ENCODE assay signal across 22 cellular contexts in the genomic region with DNA sequence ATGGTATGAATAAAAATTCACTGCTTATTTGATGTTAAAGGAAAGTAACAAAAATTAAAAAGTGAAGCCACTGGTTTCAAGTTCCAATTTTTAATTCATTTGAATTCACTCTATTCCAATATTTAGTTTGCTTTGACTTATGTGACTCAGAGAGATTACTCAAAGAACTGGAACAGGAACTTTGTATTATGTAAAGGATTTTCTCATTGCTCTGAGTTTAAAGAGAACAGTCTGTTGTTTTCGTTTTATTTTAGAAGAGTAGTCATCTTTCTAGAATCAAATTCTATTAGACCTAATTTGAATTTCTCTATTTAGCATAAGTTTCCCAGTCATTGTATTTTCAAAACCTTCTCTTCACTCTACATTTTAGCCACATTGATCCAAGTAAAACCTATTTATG.
"Had no signal": no experiment of that assay in that cellular context is flagged by ENCODE, and none has a peak within 500 bp of the region (broad histone marks: within the 10 kb centered on the region; RNA-seq: fewer than 3 reads in every experiment).

No MANE protein-coding gene starts in this region.

- H3K4me3 ChIP-seq: dorsolateral prefrontal cortex, gastroesophageal sphincter, vagina had no signal

- H3K36me3 Mint-ChIP-seq: activated naive CD8-positive, alpha-beta T cell treated with anti-CD3 and anti-CD28 coated beads, Interleukin-2, amount 10 ng/mL, durations not matched to agents 7 days and 5 days; brain; immature natural killer cell had no signal

- H3K4me1 Mint-ChIP-seq: activated CD4-positive, alpha-beta T cell treated with anti-CD3 and anti-CD28 coated beads, Interleukin-2, amount 10 ng/mL, durations not matched to agents 24 days and 14 days; activated naive CD8-positive, alpha-beta T cell treated with anti-CD3 and anti-CD28 coated beads, Interleukin-2, amount 10 ng/mL, durations not matched to agents 7 days and 5 days; brain; immature natural killer cell; nephron progenitor cell had no signal

- ATAC-seq: activated CD8-positive, alpha-beta T cell treated with anti-CD3 and anti-CD28 coated beads for 36 hours; gastroesophageal sphincter; left ventricle myocardium superior had no signal

- H3K27ac ChIP-seq: dorsolateral prefrontal cortex, epithelial cell of prostate, gastroesophageal sphincter, vagina had no signal

- H3K36me3 ChIP-seq: gastroesophageal sphincter, vagina had no signal

- H3K9me3 ChIP-seq: gastroesophageal sphincter, vagina had no signal

- H3K4me3 Mint-ChIP-seq: activated CD4-positive, alpha-beta T cell treated with anti-CD3 and anti-CD28 coated beads, Interleukin-2, amount 10 ng/mL, durations not matched to agents 24 days and 14 days; activated CD8-positive, alpha-beta T cell treated with anti-CD3 and anti-CD28 coated beads for 36 hours; activated naive CD8-positive, alpha-beta T cell treated with anti-CD3 and anti-CD28 coated beads, Interleukin-2, amount 10 ng/mL, durations not matched to agents 7 days and 5 days; activated T-cell treated with anti-CD3 and anti-CD28 coated beads, Interleukin-2, amount 50 U/mL, for 24 hours; brain; immature natural killer cell; nephron progenitor cell; stimulated activated naive CD8-positive, alpha-beta T cell treated with anti-CD3 and anti-CD28 coated beads, Interleukin-15, Interleukin-2, amounts not matched to agents 100 ng/mL and 50 ng/mL, for 24 hours had no signal

- H3K9me3 Mint-ChIP-seq: activated CD4-positive, alpha-beta T cell treated with anti-CD3 and anti-CD28 coated beads, Interleukin-2, amount 10 ng/mL, durations not matched to agents 24 days and 14 days; activated CD8-positive, alpha-beta T cell treated with anti-CD3 and anti-CD28 coated beads for 36 hours; activated naive CD8-positive, alpha-beta T cell treated with anti-CD3 and anti-CD28 coated beads, Interleukin-2, amount 10 ng/mL, durations not matched to agents 7 days and 5 days; activated T-cell treated with anti-CD3 and anti-CD28 coated beads, Interleukin-2, amount 50 U/mL, for 24 hours; activated T-helper 2 cell treated with anti-CD3 and anti-CD28 coated beads, Interferon-gamma antibody, Interleukin-2, Interleukin-4, amounts not matched to agents 10 μg/mL and 5 μg/mL and 100 μg/mL, durations not matched to agents 14 hours and 24 hours and 36 hours; brain; nephron progenitor cell; stimulated activated naive CD8-positive, alpha-beta T cell treated with anti-CD3 and anti-CD28 coated beads, Interleukin-15, Interleukin-2, amounts not matched to agents 100 ng/mL and 50 ng/mL, for 24 hours had no signal

- H3K4me1 ChIP-seq: vagina had no signal

- H3K27ac Mint-ChIP-seq: activated CD4-positive, alpha-beta T cell treated with anti-CD3 and anti-CD28 coated beads, Interleukin-2, amount 10 ng/mL, durations not matched to agents 24 days and 14 days; activated CD8-positive, alpha-beta T cell treated with anti-CD3 and anti-CD28 coated beads for 36 hours; activated naive CD8-positive, alpha-beta T cell treated with anti-CD3 and anti-CD28 coated beads, Interleukin-2, amount 10 ng/mL, durations not matched to agents 7 days and 5 days; activated T-cell treated with anti-CD3 and anti-CD28 coated beads, Interleukin-2, amount 50 U/mL, for 24 hours; activated T-helper 2 cell treated with anti-CD3 and anti-CD28 coated beads, Interferon-gamma antibody, Interleukin-2, Interleukin-4, amounts not matched to agents 10 μg/mL and 5 μg/mL and 100 μg/mL, durations not matched to agents 14 hours and 24 hours and 36 hours; brain; immature natural killer cell; nephron progenitor cell; stimulated activated naive CD8-positive, alpha-beta T cell treated with anti-CD3 and anti-CD28 coated beads, Interleukin-15, Interleukin-2, amounts not matched to agents 100 ng/mL and 50 ng/mL, for 24 hours had no signal

- H3K27me3 ChIP-seq: dorsolateral prefrontal cortex, gastroesophageal sphincter, vagina had no signal

- DNase-seq: activated CD4-positive, alpha-beta T cell treated with anti-CD3 and anti-CD28 coated beads, Interleukin-2, amount 10 ng/mL, durations not matched to agents 24 days and 14 days; activated CD8-positive, alpha-beta T cell treated with anti-CD3 and anti-CD28 coated beads for 36 hours; activated naive CD4-positive, alpha-beta T cell treated with Interleukin-2 at 50 U/mL for 16 hours; activated naive CD8-positive, alpha-beta T cell treated with anti-CD3 and anti-CD28 coated beads, Interleukin-2, amount 10 ng/mL, durations not matched to agents 7 days and 5 days; activated T-cell treated with anti-CD3 and anti-CD28 coated beads, Interleukin-2, amount 50 U/mL, for 24 hours; anterior cingulate cortex; central memory CD4-positive, alpha-beta T cell; dorsolateral prefrontal cortex; immature natural killer cell; left ventricle myocardium superior; nephron progenitor cell; nucleus accumbens; posterior cingulate gyrus; stimulated activated CD4-positive, alpha-beta T cell treated with anti-CD3 and anti-CD28 coated beads, Interleukin-2, amount 100 ng/mL, for 48 hours; T-helper 9 cell; trophoblast cell had no signal

- H3K27me3 Mint-ChIP-seq: activated CD4-positive, alpha-beta T cell treated with anti-CD3 and anti-CD28 coated beads, Interleukin-2, amount 10 ng/mL, durations not matched to agents 24 days and 14 days; activated CD8-positive, alpha-beta T cell treated with anti-CD3 and anti-CD28 coated beads for 36 hours; activated naive CD8-positive, alpha-beta T cell treated with anti-CD3 and anti-CD28 coated beads, Interleukin-2, amount 10 ng/mL, durations not matched to agents 7 days and 5 days; activated T-cell treated with anti-CD3 and anti-CD28 coated beads, Interleukin-2, amount 50 U/mL, for 24 hours; brain; stimulated activated naive CD8-positive, alpha-beta T cell treated with anti-CD3 and anti-CD28 coated beads, Interleukin-15, Interleukin-2, amounts not matched to agents 100 ng/mL and 50 ng/mL, for 24 hours had no signal
